Comparison of ENCODE assay signal across 34 cellular contexts in genomic region chr6:161125591-161125990, GRCh38.
"Had no signal": no experiment of that assay in that cellular context is flagged by ENCODE, and none has a peak within 500 bp of the region (broad histone marks: within the 10 kb centered on the region; RNA-seq: fewer than 3 reads in every experiment).

No MANE protein-coding gene starts in this region.

- H3K9me3 ChIP-seq: adrenal gland, colonic mucosa, gastrocnemius medialis had no signal

- H3K4me3 ChIP-seq: adrenal gland, ascending aorta, breast epithelium, cardiac muscle cell, colonic mucosa, gastrocnemius medialis, heart left ventricle had no signal

- H3K27ac Mint-ChIP-seq: activated B cell treated with CpG ODN at 0.5 μM for 24 hours; activated CD8-positive, alpha-beta T cell treated with anti-CD3 and anti-CD28 coated beads for 36 hours; activated naive CD4-positive, alpha-beta T cell treated with anti-CD3 and anti-CD28 coated beads for 36 hours; activated naive CD4-positive, alpha-beta T cell treated with anti-CD3 and anti-CD28 coated beads, Interleukin-2, amount 50 U/mL, for 24 hours; activated naive CD8-positive, alpha-beta T cell treated with anti-CD3 and anti-CD28 coated beads for 36 hours; activated naive CD8-positive, alpha-beta T cell treated with anti-CD3 and anti-CD28 coated beads, Interleukin-2, amount 50 U/mL, for 24 hours; activated T-helper 2 cell treated with anti-CD3 and anti-CD28 coated beads, Interferon-gamma antibody, Interleukin-2, Interleukin-4, amounts not matched to agents 10 μg/mL and 5 μg/mL and 100 μg/mL, durations not matched to agents 14 hours and 24 hours and 36 hours; brain; T-cell; T-helper 1 cell treated with Interleukin-12 subunit alpha and Interleukin-12 subunit beta and Interleukin-4 antibody, amounts not matched to agents 30 μg/mL and 1 μg/mL, for 36 hours; T-helper 2 cell treated with Interferon-gamma antibody and Interleukin-4, amounts not matched to agents 5 μg/mL and 100 μg/mL, for 36 hours had no signal

- H3K36me3 ChIP-seq: adrenal gland, breast epithelium, cardiac muscle cell, colonic mucosa, gastrocnemius medialis had no signal

- ATAC-seq: activated CD4-positive, CD25-positive, alpha-beta regulatory T cell treated with anti-CD3 and anti-CD28 coated beads, Interleukin-2, amount 50 U/mL, for 24 hours; activated CD8-positive, alpha-beta T cell treated with anti-CD3 and anti-CD28 coated beads for 36 hours; activated naive CD8-positive, alpha-beta T cell treated with anti-CD3 and anti-CD28 coated beads, Interleukin-2, amount 50 U/mL, for 24 hours; esophagus mucosa; foreskin keratinocyte; gastrocnemius medialis; heart left ventricle; T-cell had no signal

- H3K27ac ChIP-seq: adrenal gland, ascending aorta, breast epithelium, cardiac muscle cell, colonic mucosa, foreskin keratinocyte, gastrocnemius medialis, heart left ventricle, WERI-Rb-1 had no signal

- H3K4me3 Mint-ChIP-seq: activated B cell treated with CpG ODN at 0.5 μM for 24 hours; activated CD8-positive, alpha-beta T cell treated with anti-CD3 and anti-CD28 coated beads for 36 hours; activated naive CD4-positive, alpha-beta T cell treated with anti-CD3 and anti-CD28 coated beads for 36 hours; activated naive CD4-positive, alpha-beta T cell treated with anti-CD3 and anti-CD28 coated beads, Interleukin-2, amount 50 U/mL, for 24 hours; activated naive CD8-positive, alpha-beta T cell treated with anti-CD3 and anti-CD28 coated beads for 36 hours; activated naive CD8-positive, alpha-beta T cell treated with anti-CD3 and anti-CD28 coated beads, Interleukin-2, amount 50 U/mL, for 24 hours; brain; T-cell; T-helper 1 cell treated with Interleukin-12 subunit alpha and Interleukin-12 subunit beta and Interleukin-4 antibody, amounts not matched to agents 30 μg/mL and 1 μg/mL, for 36 hours; T-helper 2 cell treated with Interferon-gamma antibody and Interleukin-4, amounts not matched to agents 5 μg/mL and 100 μg/mL, for 36 hours had no signal

- H3K4me1 Mint-ChIP-seq: activated B cell treated with CpG ODN at 0.5 μM for 24 hours, brain had no signal

- H3K27me3 Mint-ChIP-seq: activated B cell treated with CpG ODN at 0.5 μM for 24 hours; activated CD8-positive, alpha-beta T cell treated with anti-CD3 and anti-CD28 coated beads for 36 hours; activated naive CD4-positive, alpha-beta T cell treated with anti-CD3 and anti-CD28 coated beads, Interleukin-2, amount 50 U/mL, for 24 hours; activated naive CD8-positive, alpha-beta T cell treated with anti-CD3 and anti-CD28 coated beads for 36 hours; activated naive CD8-positive, alpha-beta T cell treated with anti-CD3 and anti-CD28 coated beads, Interleukin-2, amount 50 U/mL, for 24 hours; T-cell had no signal

- H3K27me3 ChIP-seq: adrenal gland, ascending aorta, breast epithelium, cardiac muscle cell, colonic mucosa, foreskin keratinocyte, gastrocnemius medialis, heart left ventricle had no signal

- H3K4me1 ChIP-seq: adrenal gland, ascending aorta, breast epithelium, colonic mucosa, foreskin keratinocyte, gastrocnemius medialis had no signal

- DNase-seq: activated B cell treated with CpG ODN at 0.5 μM for 24 hours; activated CD4-positive, alpha-beta T cell treated with anti-CD3 and anti-CD28 coated beads for 48 hours; activated CD4-positive, alpha-beta T cell treated with anti-CD3 and anti-CD28 coated beads, Interleukin-2, amount 50 U/mL, for 1 hour; activated CD4-positive, alpha-beta T cell treated with anti-CD3 and anti-CD28 coated beads, Interleukin-2, amount 50 U/mL, for 48 hours; activated CD8-positive, alpha-beta memory T cell treated with anti-CD3 and anti-CD28 coated beads for 24 hours; activated CD8-positive, alpha-beta memory T cell treated with anti-CD3 and anti-CD28 coated beads, Interleukin-2, amount 50 U/mL, for 4 hours; activated CD8-positive, alpha-beta T cell treated with anti-CD3 and anti-CD28 coated beads for 36 hours; activated effector memory CD4-positive, alpha-beta T cell treated with anti-CD3 and anti-CD28 coated beads, Interleukin-2, amount 50 U/mL, for 16 hours; activated naive CD4-positive, alpha-beta T cell treated with anti-CD3 and anti-CD28 coated beads for 36 hours; activated naive CD8-positive, alpha-beta T cell treated with anti-CD3 and anti-CD28 coated beads for 36 hours; activated naive CD8-positive, alpha-beta T cell treated with anti-CD3 and anti-CD28 coated beads, Interleukin-2, amount 50 U/mL, for 24 hours; activated T-cell treated with anti-CD3 and anti-CD28 coated beads, Interleukin-2, amount 50 U/mL, for 1 hour; adrenal gland; central memory CD4-positive, alpha-beta T cell; cerebellar nuclear complex; colonic mucosa; effector CD8-positive, alpha-beta T cell; foreskin keratinocyte; gastrocnemius medialis; glutamatergic neuron; heart left ventricle; T-cell; T1000; WERI-Rb-1 had no signal
